Comparison of ENCODE assay signal across 20 cellular contexts in the genomic region with DNA sequence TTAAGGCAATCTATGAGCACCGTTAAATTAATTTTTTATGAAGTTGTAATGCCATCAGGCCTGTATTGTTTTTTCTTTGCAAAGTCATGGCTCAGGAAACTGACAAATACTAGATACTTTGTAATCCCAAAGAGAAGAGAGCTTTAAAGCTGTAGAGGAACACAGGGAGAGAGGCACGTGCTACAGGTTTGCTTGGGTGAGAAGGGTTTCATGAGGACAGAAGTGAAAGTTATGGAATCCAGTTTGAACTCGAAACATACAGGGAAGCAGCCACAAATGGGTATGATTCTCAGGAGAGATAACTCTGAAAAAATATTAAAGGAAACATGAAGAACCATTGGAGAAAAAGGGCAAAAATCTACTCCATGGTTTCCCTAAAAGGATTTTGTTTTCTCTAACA.
"Had no signal": no experiment of that assay in that cellular context is flagged by ENCODE, and none has a peak within 500 bp of the region (broad histone marks: within the 10 kb centered on the region; RNA-seq: fewer than 3 reads in every experiment).

No MANE protein-coding gene starts in this region.

- H3K4me3 ChIP-seq: adrenal gland, tibial nerve had no signal

- H3K36me3 Mint-ChIP-seq: activated naive CD4-positive, alpha-beta T cell treated with anti-CD3 and anti-CD28 coated beads, Interleukin-2, amount 50 U/mL, for 72 hours; naive thymus-derived CD4-positive, alpha-beta T cell had no signal

- ATAC-seq: activated naive CD4-positive, alpha-beta T cell treated with anti-CD3 and anti-CD28 coated beads, Interleukin-2, amount 50 U/mL, for 72 hours; activated T-cell treated with anti-CD3 and anti-CD28 coated beads, Interleukin-2, amount 50 U/mL, for 72 hours; naive thymus-derived CD4-positive, alpha-beta T cell had no signal

- H3K27ac ChIP-seq: neutrophil, tibial nerve had no signal

- H3K4me3 Mint-ChIP-seq: activated T-cell treated with anti-CD3 and anti-CD28 coated beads, Interleukin-2, amount 50 U/mL, for 72 hours; naive thymus-derived CD4-positive, alpha-beta T cell; stimulated activated naive CD8-positive, alpha-beta T cell treated with anti-CD3 and anti-CD28 coated beads, Interleukin-15, Interleukin-2, amounts not matched to agents 100 ng/mL and 50 ng/mL, for 24 hours; T-helper 2 cell treated with Interferon-gamma antibody and Interleukin-4, amounts not matched to agents 5 μg/mL and 100 μg/mL, for 36 hours had no signal

- H3K4me1 Mint-ChIP-seq: naive thymus-derived CD4-positive, alpha-beta T cell had no signal

- H3K4me1 ChIP-seq: tibial nerve had no signal

- H3K9me3 Mint-ChIP-seq: activated naive CD4-positive, alpha-beta T cell treated with anti-CD3 and anti-CD28 coated beads, Interleukin-2, amount 50 U/mL, for 72 hours; activated T-cell treated with anti-CD3 and anti-CD28 coated beads, Interleukin-2, amount 50 U/mL, for 72 hours; naive thymus-derived CD4-positive, alpha-beta T cell; stimulated activated naive CD8-positive, alpha-beta T cell treated with anti-CD3 and anti-CD28 coated beads, Interleukin-15, Interleukin-2, amounts not matched to agents 100 ng/mL and 50 ng/mL, for 24 hours; T-helper 2 cell treated with Interferon-gamma antibody and Interleukin-4, amounts not matched to agents 5 μg/mL and 100 μg/mL, for 36 hours had no signal

- FAIRE-seq: astrocyte, bronchial epithelial cell, frontal cortex, keratinocyte, TTC549 had no signal

- H3K27ac Mint-ChIP-seq: activated naive CD4-positive, alpha-beta T cell treated with anti-CD3 and anti-CD28 coated beads, Interleukin-2, amount 50 U/mL, for 72 hours; activated T-cell treated with anti-CD3 and anti-CD28 coated beads, Interleukin-2, amount 50 U/mL, for 72 hours; naive thymus-derived CD4-positive, alpha-beta T cell; stimulated activated naive CD8-positive, alpha-beta T cell treated with anti-CD3 and anti-CD28 coated beads, Interleukin-15, Interleukin-2, amounts not matched to agents 100 ng/mL and 50 ng/mL, for 24 hours; T-helper 2 cell treated with Interferon-gamma antibody and Interleukin-4, amounts not matched to agents 5 μg/mL and 100 μg/mL, for 36 hours had no signal

- H3K27me3 ChIP-seq: neutrophil, tibial nerve had no signal

- H3K9me3 ChIP-seq: adrenal gland, neutrophil, tibial nerve had no signal

- H3K36me3 ChIP-seq: adrenal gland, neutrophil, tibial nerve had no signal

- DNase-seq: activated CD4-positive, alpha-beta T cell treated with anti-CD3 and anti-CD28 coated beads, Interleukin-2, amount 50 U/mL, for 4 hours; activated effector memory CD4-positive, alpha-beta T cell treated with anti-CD3 and anti-CD28 coated beads, Interleukin-2, amount 50 U/mL, for 16 hours; activated T-cell treated with anti-CD3 and anti-CD28 coated beads, Interleukin-2, amount 50 U/mL, for 72 hours; cerebellar nuclear complex; effector CD4-positive, alpha-beta T cell; mesenchymal stem cell; naive thymus-derived CD4-positive, alpha-beta T cell; stimulated activated CD4-positive, alpha-beta T cell treated with anti-CD3 and anti-CD28 coated beads, Interleukin-2, amount 100 ng/mL, for 48 hours; SW 1271 had no signal
